Comparison of ENCODE assay signal across 11 cellular contexts in the genomic region with DNA sequence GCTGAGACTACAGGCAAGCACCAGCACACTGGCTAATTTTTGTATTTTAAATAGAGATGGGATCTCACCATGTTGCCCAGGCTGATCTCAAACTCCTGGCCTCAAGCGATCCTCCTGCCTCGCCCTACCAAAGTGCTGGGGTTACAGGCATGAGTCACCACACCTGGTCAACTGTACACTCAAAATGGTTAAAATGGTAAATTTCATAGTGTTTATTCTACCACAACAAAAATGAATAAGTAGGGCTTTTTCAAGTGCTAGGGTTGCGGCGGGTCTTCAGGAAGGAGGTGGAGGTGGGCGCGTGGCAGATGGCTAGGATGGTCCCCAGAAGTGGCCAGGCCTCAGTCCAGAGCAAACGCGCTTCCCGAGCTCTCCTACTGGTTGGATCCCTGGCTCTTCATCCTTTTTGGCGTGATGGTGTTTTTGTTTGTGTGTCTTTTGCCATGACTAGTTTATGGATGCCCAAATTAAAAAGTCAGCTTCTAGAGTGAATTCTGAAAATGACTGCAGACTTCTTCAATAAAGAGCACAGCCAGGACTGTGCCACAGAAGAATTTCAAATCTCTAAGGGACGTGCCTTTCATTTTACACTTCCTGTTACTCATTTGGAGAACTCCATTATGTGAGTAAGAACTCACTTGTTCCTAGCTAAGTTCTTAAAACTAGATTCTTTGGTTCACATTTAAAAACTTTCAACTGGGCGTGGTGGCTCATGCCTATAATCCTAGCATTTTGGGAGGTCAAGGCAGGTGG.
DNase-seq lines count a peak whose midpoint lies in the region; ATAC-seq and TF ChIP-seq lines count a peak whose summit lies in the region.
"Had no signal": no experiment of that assay in that cellular context is flagged by ENCODE, and none has a peak within 500 bp of the region (broad histone marks: within the 10 kb centered on the region; RNA-seq: fewer than 3 reads in every experiment).

No MANE protein-coding gene starts in this region.

- H3K4me3 Mint-ChIP-seq in neural progenitor cell: no peak overlapping the region
- H3K4me3 Mint-ChIP-seq: activated T-cell treated with anti-CD3 and anti-CD28 coated beads, Interleukin-2, amount 50 U/mL, for 4 hours had no signal

- peaks cover 10% of the 10 kb centered on the region for H3K9me3 ChIP-seq in A673 (ENCODE audit: low read depth, low read length, poor library complexity, severe bottlenecking)
- H3K9me3 ChIP-seq in neural progenitor cell (ENCODE audit: low read depth): no peaks in the 10 kb centered on the region
- no peaks in the 10 kb centered on the region for H3K9me3 ChIP-seq in adrenal gland (replicated peaks in 1 of 3)

- H3K4me1 ChIP-seq in A673 (ENCODE audit: insufficient read depth, low read length, poor library complexity, severe bottlenecking) (peaks cover 14% of the 10 kb centered on the region), neural progenitor cell (no peaks in the 10 kb centered on the region), adrenal gland (replicated peaks in 1 of 2) (no peaks in the 10 kb centered on the region)
- H3K4me1 ChIP-seq: heart left ventricle had no signal

- intact Hi-C loops in A673 (cut with micrococcal nuclease; ENCODE audit: unreplicated experiment) (no loop called here), adrenal gland (cut with DNase I) (no loop called here)

- no peaks in the 10 kb centered on the region for H3F3A ChIP-seq in neural progenitor cell (ENCODE audit: low read depth)

- WGBS in adrenal gland, 4 donors: 91 to 94% (median 92%) methylated on average over 12 of the region's 12 CpGs

- no peak overlapping the region for H3K27ac Mint-ChIP-seq in neural progenitor cell

- H3K36me3 Mint-ChIP-seq in neural progenitor cell: peaks cover 1% of the 10 kb centered on the region

- no peak overlapping the region for H2AFZ ChIP-seq in neural progenitor cell (replicated peaks)

- BruUV-seq in A673 (replicated peaks; lab: Mats Ljungman, UMichigan): no TSS peak

- H3K4me3 ChIP-seq in A673 (ENCODE audit: low read depth, low read length, poor library complexity, severe bottlenecking) (no peak overlapping the region), neural progenitor cell (no peak overlapping the region), adrenal gland (no peak overlapping the region)
- H3K4me3 ChIP-seq: heart left ventricle had no signal

- DNase-seq in A673 (ENCODE audit: low spot score): peak; percentile 55
- DNase-seq in neural progenitor cell (ENCODE audit: low spot score): no peak
- no peak for DNase-seq in adrenal gland
- no peak for DNase-seq in mesenteric fat pad (ENCODE audit: low spot score)
- no peak for DNase-seq in NCI-H446 (lab: John Stamatoyannopoulos, UW)
- DNase-seq: activated T-cell treated with anti-CD3 and anti-CD28 coated beads, Interleukin-2, amount 50 U/mL, for 4 hours; NCI-H524 had no signal

- no peaks in the 10 kb centered on the region for H3K27me3 ChIP-seq in A673 (replicated peaks; ENCODE audit: insufficient read depth, low read depth, low read length, poor library complexity)
- H3K27me3 ChIP-seq in neural progenitor cell: no peaks in the 10 kb centered on the region
- no peaks in the 10 kb centered on the region for H3K27me3 ChIP-seq in adrenal gland
- H3K27me3 ChIP-seq: heart left ventricle had no signal

- H3K4me1 Mint-ChIP-seq in neural progenitor cell: peaks cover 1% of the 10 kb centered on the region

- ATAC-seq in GM18907 (IDR thresholded peaks at IDR 0.05; ENCODE audit: unreplicated experiment) (peak; percentile 89), HG02571 (IDR thresholded peaks at IDR 0.05; ENCODE audit: unreplicated experiment) (peak; percentile 84), HG03457 (IDR thresholded peaks at IDR 0.05; ENCODE audit: unreplicated experiment) (peak; percentile 80)
- ATAC-seq: activated T-cell treated with anti-CD3 and anti-CD28 coated beads, Interleukin-2, amount 50 U/mL, for 4 hours; heart left ventricle had no signal

- TF ChIP-seq CTCF in A673 (conservative IDR thresholded peaks at IDR 0.05; ENCODE audit: low read depth, low read length) (no peak), neural progenitor cell (IDR thresholded peaks at IDR 0.05) (no peak), adrenal gland (IDR thresholded peaks at IDR 0.05) (no peak)

- no peak for TF ChIP-seq POLR2A in adrenal gland (IDR thresholded peaks at IDR 0.05)

- no peaks in the 10 kb centered on the region for H4K20me1 ChIP-seq in neural progenitor cell (ENCODE audit: low read depth)

- peaks cover 14% of the 10 kb centered on the region for H3K9me3 Mint-ChIP-seq in neural progenitor cell

- H3K36me3 ChIP-seq in A673 (ENCODE audit: insufficient read depth, low read length, poor library complexity, severe bottlenecking) (no peaks in the 10 kb centered on the region), neural progenitor cell (no peaks in the 10 kb centered on the region), adrenal gland (replicated peaks in 1 of 2) (no peaks in the 10 kb centered on the region)
- H3K36me3 ChIP-seq: heart left ventricle had no signal

- no peak overlapping the region for H3K9ac ChIP-seq in neural progenitor cell

- H3K27ac ChIP-seq in A673 (ENCODE audit: low read depth, low read length, poor library complexity, severe bottlenecking) (no peak overlapping the region), neural progenitor cell (no peak overlapping the region), adrenal gland (no peak overlapping the region)
- H3K27ac ChIP-seq: heart left ventricle had no signal

- H3K79me2 ChIP-seq in neural progenitor cell (ENCODE audit: low read depth): no peaks in the 10 kb centered on the region

- peaks cover 18% of the 10 kb centered on the region for H3K27me3 Mint-ChIP-seq in neural progenitor cell (ENCODE audit: insufficient read depth, low read depth)

- H3K4me2 ChIP-seq in neural progenitor cell: no peak overlapping the region

- CTCF ChIA-PET in A673 (lab: Charles Lee): no interaction called here

- POLR2A ChIA-PET in A673 (lab: Charles Lee; ENCODE audit: low non-redundant PET): interaction anchor here (0.7 kb wide), 1 partner anchor 30 kb away, joined by 3 read pairs; no protein-coding TSS in a partner anchor
